ENCODE assay signal across 18 cellular contexts in genomic region chr3:184593201-184593922, GRCh38. TPM values are rescaled to one million over a fixed set of nuclear protein-coding genes. Genes with fewer than 3 reads are reported as not detected.
DNase-seq lines count a peak whose midpoint lies in the region; ATAC-seq, FAIRE-seq and TF ChIP-seq lines count a peak whose summit lies in the region.
"Had no signal": no experiment of that assay in that cellular context is flagged by ENCODE, and none has a peak within 500 bp of the region (broad histone marks: within the 10 kb centered on the region; RNA-seq: fewer than 3 reads in every experiment).

No MANE protein-coding gene starts in this region.

- no peak for TF ChIP-seq POLR2A in tibial nerve (IDR thresholded peaks at IDR 0.05)

- H3K4me1 ChIP-seq in Panc1 (ENCODE audit: control insufficient read depth, insufficient read depth, low read length) (no peaks in the 10 kb centered on the region), tibial nerve (peaks cover 0 to 79% (median 52%) of the 10 kb centered on the region in 4 donors)
- H3K4me1 ChIP-seq: colonic mucosa, Peyer's patch had no signal

- no peak overlapping the region for H3K4me3 ChIP-seq in Panc1 (ENCODE audit: low read depth in 2 of 2, low read length in 2 of 2)
- no peak overlapping the region for H3K4me3 ChIP-seq in fibroblast of mammary gland (ENCODE audit: control insufficient read depth, low read depth, low read length)
- no peak overlapping the region for H3K4me3 ChIP-seq in tibial nerve
- H3K4me3 ChIP-seq: colonic mucosa, Peyer's patch had no signal

- H3K27me3 ChIP-seq in Panc1 (ENCODE audit: control insufficient read depth, insufficient read depth, low read length) (no peaks in the 10 kb centered on the region), tibial nerve (no peaks in the 10 kb centered on the region)
- H3K27me3 ChIP-seq: colonic mucosa, Peyer's patch had no signal

- H3K4me3 Mint-ChIP-seq in nephron progenitor cell, result peak overlapping the region; percentile 58
- H3K4me3 Mint-ChIP-seq: activated CD4-positive, alpha-beta T cell treated with anti-CD3 and anti-CD28 coated beads, Interleukin-2, amount 10 ng/mL, durations not matched to agents 7 days and 5 days; activated naive CD8-positive, alpha-beta T cell treated with anti-CD3 and anti-CD28 coated beads, Interleukin-2, amount 50 U/mL, for 24 hours; activated T-cell treated with anti-CD3 and anti-CD28 coated beads, Interleukin-2, amount 50 U/mL, for 4 hours; T-helper 2 cell treated with Interferon-gamma antibody and Interleukin-4, amounts not matched to agents 5 μg/mL and 100 μg/mL, for 36 hours had no signal

- in situ Hi-C loops in Panc1 (cut with HindIII; ENCODE audit: low pct_unique_long_range_greater_than_20kb, low sequenced_read_pairs), result no loop called here

- intact Hi-C loops in Panc1 (cut with micrococcal nuclease; ENCODE audit: unreplicated experiment), result no loop called here

- no TSS peak for BruUV-seq in Panc1 (replicated peaks; lab: Mats Ljungman, UMichigan)

- H3K9me3 ChIP-seq in Panc1 (ENCODE audit: control insufficient read depth, insufficient read depth, low read depth, low read length), result no peaks in the 10 kb centered on the region
- no peaks in the 10 kb centered on the region for H3K9me3 ChIP-seq in tibial nerve
- H3K9me3 ChIP-seq: colonic mucosa, Peyer's patch had no signal

- FAIRE-seq in GM19239 (lab: Jason Lieb, UNC), result no peak

- CTCF ChIA-PET in Panc1 (lab: Charles Lee), result no interaction called here

- H3K9me3 Mint-ChIP-seq in nephron progenitor cell, result no peaks in the 10 kb centered on the region
- H3K9me3 Mint-ChIP-seq: activated CD4-positive, alpha-beta T cell treated with anti-CD3 and anti-CD28 coated beads, Interleukin-2, amount 10 ng/mL, durations not matched to agents 7 days and 5 days; activated naive CD8-positive, alpha-beta T cell treated with anti-CD3 and anti-CD28 coated beads, Interleukin-2, amount 50 U/mL, for 24 hours; activated T-cell treated with anti-CD3 and anti-CD28 coated beads, Interleukin-2, amount 50 U/mL, for 4 hours; CD14-positive monocyte; T-helper 2 cell treated with Interferon-gamma antibody and Interleukin-4, amounts not matched to agents 5 μg/mL and 100 μg/mL, for 36 hours had no signal

- 31 to 38% methylated on average over 6 to 7 of the region's 7 CpGs for WGBS in tibial nerve, 2 donors

- H3K27ac Mint-ChIP-seq in nephron progenitor cell, result peak overlapping the region; percentile 99
- H3K27ac Mint-ChIP-seq: activated naive CD8-positive, alpha-beta T cell treated with anti-CD3 and anti-CD28 coated beads, Interleukin-2, amount 50 U/mL, for 24 hours; T-helper 2 cell treated with Interferon-gamma antibody and Interleukin-4, amounts not matched to agents 5 μg/mL and 100 μg/mL, for 36 hours had no signal

- H3K36me3 Mint-ChIP-seq in nephron progenitor cell (ENCODE audit: low read depth), result no peaks in the 10 kb centered on the region
- H3K36me3 Mint-ChIP-seq: CD14-positive monocyte had no signal

- H3K27me3 Mint-ChIP-seq in nephron progenitor cell (ENCODE audit: low read depth, poor library complexity), result no peaks in the 10 kb centered on the region
- H3K27me3 Mint-ChIP-seq: activated CD4-positive, alpha-beta T cell treated with anti-CD3 and anti-CD28 coated beads, Interleukin-2, amount 10 ng/mL, durations not matched to agents 7 days and 5 days; activated naive CD8-positive, alpha-beta T cell treated with anti-CD3 and anti-CD28 coated beads, Interleukin-2, amount 50 U/mL, for 24 hours had no signal

- no peak for DNase-seq in Panc1 (ENCODE audit: low read depth, low spot score)
- peak; percentile 45 for DNase-seq in fibroblast of mammary gland (ENCODE audit: low read depth)
- DNase-seq in nephron progenitor cell, result peak; percentile 33
- DNase-seq in tibial nerve (ENCODE audit: low spot score in 2 of 2), result peak in 1 of 2 donors; percentile 35
- DNase-seq in GM19239 (ENCODE audit: insufficient read length, low spot score), result no peak
- DNase-seq in NCI-H1048 (lab: John Stamatoyannopoulos, UW), result no peak
- DNase-seq in NCI-H1092 (lab: John Stamatoyannopoulos, UW), result no peak
- DNase-seq: activated CD4-positive, alpha-beta T cell treated with anti-CD3 and anti-CD28 coated beads, Interleukin-2, amount 10 ng/mL, durations not matched to agents 7 days and 5 days; activated naive CD8-positive, alpha-beta T cell treated with anti-CD3 and anti-CD28 coated beads, Interleukin-2, amount 50 U/mL, for 24 hours; activated T-cell treated with anti-CD3 and anti-CD28 coated beads, Interleukin-2, amount 50 U/mL, for 4 hours; colonic mucosa; DND-41; hippocampal formation; NCI-H1417; NCI-H510A treated with DMSO at 0.1 percent for 48 hours; Peyer's patch had no signal

- POLR2A ChIA-PET in Panc1 (lab: Charles Lee), result no interaction called here

- TF ChIP-seq EP300 in tibial nerve (IDR thresholded peaks at IDR 0.05), result no peak

- H3K36me3 ChIP-seq in Panc1 (ENCODE audit: control insufficient read depth, insufficient read depth, low read length) (no peaks in the 10 kb centered on the region), tibial nerve (no peaks in the 10 kb centered on the region)
- H3K36me3 ChIP-seq: colonic mucosa, Peyer's patch had no signal

- peak; percentile 53 for ATAC-seq in Panc1
- ATAC-seq: activated naive CD8-positive, alpha-beta T cell treated with anti-CD3 and anti-CD28 coated beads, Interleukin-2, amount 50 U/mL, for 24 hours; activated T-cell treated with anti-CD3 and anti-CD28 coated beads, Interleukin-2, amount 50 U/mL, for 4 hours had no signal

- TF ChIP-seq CTCF in Panc1 (IDR thresholded peaks at IDR 0.05), result no peak
- no peak for TF ChIP-seq CTCF in fibroblast of mammary gland (conservative IDR thresholded peaks at IDR 0.05; ENCODE audit: control insufficient read depth, insufficient read depth, low read depth, low read length)
- no peak for TF ChIP-seq CTCF in nephron progenitor cell (IDR thresholded peaks at IDR 0.05)
- no peak for TF ChIP-seq CTCF in tibial nerve (IDR thresholded peaks at IDR 0.05)

- H3K27ac ChIP-seq in Panc1 (ENCODE audit: low read length) (no peak overlapping the region), tibial nerve (peak overlapping the region in 3 of 4 donors; percentile 50 to 82 (median 79))
- H3K27ac ChIP-seq: colonic mucosa, Peyer's patch had no signal

- peaks cover 74% of the 10 kb centered on the region for H3K4me1 Mint-ChIP-seq in nephron progenitor cell
- H3K4me1 Mint-ChIP-seq: activated CD4-positive, alpha-beta T cell treated with anti-CD3 and anti-CD28 coated beads, Interleukin-2, amount 10 ng/mL, durations not matched to agents 7 days and 5 days; activated naive CD8-positive, alpha-beta T cell treated with anti-CD3 and anti-CD28 coated beads, Interleukin-2, amount 50 U/mL, for 24 hours had no signal

RNA-seq across cellular contexts. Expression of gene EPHB3, which starts 31.8 kb away (rescaled TPM):
- 6.0 TPM for total RNA-seq in Panc1 (2021; ENCODE audit: unreplicated experiment)
- polyA plus RNA-seq in Panc1 (2012; ENCODE audit: insufficient read length), result 9.6 TPM
- total RNA-seq in tibial nerve, result 10 to 100 TPM in 1 of 4 donors, 1 to 10 TPM in 3; 4.8 to 13.8 (median 5.9) TPM

Comparison
In these comparisons a context has a peak if more than half of its experiments do, and no peak if none do; other contexts are left out.
1. DNase-seq: peak in fibroblast of mammary gland (single experiment) and nephron progenitor cell (single experiment); none in Panc1 (single experiment), GM19239 (single experiment), NCI-H1048 (single experiment) and NCI-H1092 (single experiment).